In genomic region chr7:151299940-151300665, GRCh38 we compare ENCODE assay signal across 1 cellular context.
TF ChIP-seq lines count a peak whose summit lies in the region.

No MANE protein-coding gene starts in this region.

TF ChIP-seq in K562, 482 proteins besides CTCF, POLR2A, EP300 and RAD21:
- TF ChIP-seq, protein P1, sequence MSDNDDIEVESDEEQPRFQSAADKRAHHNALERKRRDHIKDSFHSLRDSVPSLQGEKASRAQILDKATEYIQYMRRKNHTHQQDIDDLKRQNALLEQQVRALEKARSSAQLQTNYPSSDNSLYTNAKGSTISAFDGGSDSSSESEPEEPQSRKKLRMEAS (CRISPR knock-in tag; IDR thresholded peaks at IDR 0.05): 0 out of 2 replicates have a peak, but pooled peaks have one; percentile 7
- TF ChIP-seq, protein P2, sequence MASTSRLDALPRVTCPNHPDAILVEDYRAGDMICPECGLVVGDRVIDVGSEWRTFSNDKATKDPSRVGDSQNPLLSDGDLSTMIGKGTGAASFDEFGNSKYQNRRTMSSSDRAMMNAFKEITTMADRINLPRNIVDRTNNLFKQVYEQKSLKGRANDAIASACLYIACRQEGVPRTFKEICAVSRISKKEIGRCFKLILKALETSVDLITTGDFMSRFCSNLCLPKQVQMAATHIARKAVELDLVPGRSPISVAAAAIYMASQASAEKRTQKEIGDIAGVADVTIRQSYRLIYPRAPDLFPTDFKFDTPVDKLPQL (IDR thresholded peaks at IDR 0.05; ENCODE audit: extremely low read depth, insufficient read length): no peak
TF ChIP-seq in K562: peak in this region for 1.
